In the genomic region with DNA sequence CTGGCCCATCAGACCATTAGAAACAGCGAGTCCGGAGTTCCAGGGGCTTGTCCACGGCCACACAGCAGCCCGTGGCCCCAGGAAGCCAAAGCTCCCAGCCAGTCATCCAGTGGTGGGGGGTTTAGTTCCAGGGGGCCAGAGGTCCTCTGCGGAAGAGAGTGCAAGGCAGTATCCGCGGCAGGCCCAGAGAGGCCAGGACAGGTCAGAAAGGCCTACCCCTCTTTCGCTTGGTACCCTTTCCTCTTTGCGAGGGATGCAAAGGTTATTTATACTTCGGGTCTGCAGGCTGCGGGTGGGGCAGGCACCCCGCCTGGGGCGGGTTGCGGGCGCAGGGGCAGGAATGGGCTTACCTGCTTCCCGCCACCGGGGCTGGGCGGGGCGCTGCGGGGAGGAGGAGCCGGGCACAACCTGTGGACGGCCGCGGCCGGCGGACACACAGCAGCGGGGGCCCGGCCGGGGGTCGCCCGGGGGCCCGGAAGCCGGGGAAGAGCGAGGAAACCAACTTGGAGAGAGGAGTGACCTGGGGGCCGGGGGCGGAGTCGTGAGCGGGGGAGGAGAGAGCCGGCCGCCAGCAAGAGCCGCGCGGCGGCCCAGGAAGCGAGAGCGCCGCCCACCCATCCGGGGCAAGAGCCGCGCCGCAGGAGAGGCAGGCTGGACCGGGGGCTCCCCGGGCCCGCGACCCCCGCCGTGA, we compare ENCODE assay signal across 8 cellular contexts. TPM values are rescaled to one million over a fixed set of nuclear protein-coding genes. Genes with fewer than 3 reads are reported as not detected.
DNase-seq lines count a peak whose midpoint lies in the region; ATAC-seq and TF ChIP-seq lines count a peak whose summit lies in the region.

A gene with protein sequence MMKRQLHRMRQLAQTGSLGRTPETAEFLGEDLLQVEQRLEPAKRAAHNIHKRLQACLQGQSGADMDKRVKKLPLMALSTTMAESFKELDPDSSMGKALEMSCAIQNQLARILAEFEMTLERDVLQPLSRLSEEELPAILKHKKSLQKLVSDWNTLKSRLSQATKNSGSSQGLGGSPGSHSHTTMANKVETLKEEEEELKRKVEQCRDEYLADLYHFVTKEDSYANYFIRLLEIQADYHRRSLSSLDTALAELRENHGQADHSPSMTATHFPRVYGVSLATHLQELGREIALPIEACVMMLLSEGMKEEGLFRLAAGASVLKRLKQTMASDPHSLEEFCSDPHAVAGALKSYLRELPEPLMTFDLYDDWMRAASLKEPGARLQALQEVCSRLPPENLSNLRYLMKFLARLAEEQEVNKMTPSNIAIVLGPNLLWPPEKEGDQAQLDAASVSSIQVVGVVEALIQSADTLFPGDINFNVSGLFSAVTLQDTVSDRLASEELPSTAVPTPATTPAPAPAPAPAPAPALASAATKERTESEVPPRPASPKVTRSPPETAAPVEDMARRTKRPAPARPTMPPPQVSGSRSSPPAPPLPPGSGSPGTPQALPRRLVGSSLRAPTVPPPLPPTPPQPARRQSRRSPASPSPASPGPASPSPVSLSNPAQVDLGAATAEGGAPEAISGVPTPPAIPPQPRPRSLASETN (plus strand): TSS at position 600 of the 691 bp plus-strand sequence. CDS start 119 bp downstream, outside the sequence.

- H3K9me3 Mint-ChIP-seq in mesothelial cell of epicardium = no peaks in the 10 kb centered on the region

- CTCF ChIA-PET in IMR-90 (lab: Yijun Ruan, JAX) = no interaction called here

- H3K27me3 Mint-ChIP-seq in mesothelial cell of epicardium (ENCODE audit: low read depth) = no peaks in the 10 kb centered on the region

- peak within 1 kb of the TSS; percentile 23 to 72; a peak in 3 of 4 replicates for H3K4me3 ChIP-seq in DND-41 (ENCODE audit: low read depth in 1 of 2, low read length in 2 of 2)
- peak within 1 kb of the TSS; percentile 95 for H3K4me3 ChIP-seq in IMR-90 (ENCODE audit: insufficient read depth, low read depth, low read length)
- H3K4me3 ChIP-seq in thymus (ENCODE audit: low read length) = peak within 1 kb of the TSS; percentile 77

- ATAC-seq in DND-41 (ENCODE audit: insufficient read depth, low read depth) (peak; percentile 54), IMR-90 (ENCODE audit: low read depth) (peak; percentile 61), GM21825 (IDR thresholded peaks at IDR 0.05; ENCODE audit: unreplicated experiment) (no peak)

- peak within 1 kb of the TSS; percentile 99 for H3K23ac ChIP-seq in IMR-90 (ENCODE audit: low read depth, low read length)

- dilution Hi-C loops in IMR-90 (cut with HindIII; ENCODE audit: low sequenced_read_pairs, unreplicated experiment) = no loop called here

- peak within 1 kb of the TSS; percentile 97 for H2AK5ac ChIP-seq in IMR-90 (ENCODE audit: low read depth, low read length)

- DNase-seq in DND-41 (peak; percentile 68), IMR-90 (no peak), mesothelial cell of epicardium (ENCODE audit: low spot score in 2 of 2, unreplicated experiment in 2 of 2) (peak in 1 of 2 experiments; percentile 49), NCI-H1048 (lab: John Stamatoyannopoulos, UW) (no peak)
- DNase-seq in activated CD4-positive, CD25-positive, alpha-beta regulatory T cell (lab: John Stamatoyannopoulos, UW) = peak; percentile 21 to 35 (median 26)
- peak; percentile 48 for DNase-seq in effector CD4-positive, alpha-beta T cell

- H3K14ac ChIP-seq in IMR-90 (replicated peaks; ENCODE audit: low read depth, low read length) = peak within 1 kb of the TSS; percentile 90

- peak within 1 kb of the TSS; percentile 87 for H3K4me3 Mint-ChIP-seq in mesothelial cell of epicardium

- TF ChIP-seq RAD21 in IMR-90 (IDR thresholded peaks at IDR 0.05; ENCODE audit: low read length) = no peak

- H3K9me3 ChIP-seq in DND-41 (ENCODE audit: insufficient read depth, low read length, severe bottlenecking) (no peaks in the 10 kb centered on the region), IMR-90 (ENCODE audit: control insufficient read depth, insufficient read depth, low read length) (no peaks in the 10 kb centered on the region), thymus (ENCODE audit: control insufficient read depth) (no peaks in the 10 kb centered on the region)

- intact Hi-C loops in IMR-90 (cut with micrococcal nuclease) = no loop called here

- 5% methylated on average over 27 of the region's 57 CpGs; no CpG with 5 or more reads in 1 of the 2 experiments for WGBS in IMR-90 (ENCODE audit: extremely low coverage in 2 of 2, insufficient read length in 1 of 2), 2 experiments
- 7% methylated on average over 57 of the region's 57 CpGs for WGBS in thymus

- H3K36me3 Mint-ChIP-seq in mesothelial cell of epicardium = peaks cover 3% of the 10 kb centered on the region

- H3K36me3 ChIP-seq in DND-41 (ENCODE audit: insufficient read depth, low read length) (peaks cover 3% of the 10 kb centered on the region; the same call in 1 of the 2 replicates), IMR-90 (ENCODE audit: control insufficient read depth, insufficient read depth, low read length) (peaks cover 12% of the 10 kb centered on the region; the same call in 1 of the 2 replicates), thymus (ENCODE audit: control insufficient read depth, insufficient read depth) (peaks cover 18% of the 10 kb centered on the region)

- H2AFZ ChIP-seq in DND-41 (ENCODE audit: low read depth, low read length) (peak within 1 kb of the TSS; percentile 55), IMR-90 (replicated peaks; ENCODE audit: low read length, poor library complexity) (peak within 1 kb of the TSS; percentile 81)

- peak within 1 kb of the TSS; percentile 60 for H3K9ac ChIP-seq in DND-41 (ENCODE audit: low read depth, low read length)
- H3K9ac ChIP-seq in IMR-90 (ENCODE audit: low read depth, low read length) = peak within 1 kb of the TSS; percentile 87

- peaks cover 11% of the 10 kb centered on the region for H3K9me1 ChIP-seq in IMR-90 (ENCODE audit: insufficient read depth, low read length)

- peak within 1 kb of the TSS; percentile 99 for H2AK9ac ChIP-seq in IMR-90 (replicated peaks; ENCODE audit: low read depth, low read length, poor library complexity)

- peak within 1 kb of the TSS; percentile 91 for H3K27ac Mint-ChIP-seq in mesothelial cell of epicardium

- peaks cover 29% of the 10 kb centered on the region for H3K4me1 Mint-ChIP-seq in mesothelial cell of epicardium

- H3K4me1 ChIP-seq in DND-41 (ENCODE audit: insufficient read depth, low read length) (peaks cover 54% of the 10 kb centered on the region), IMR-90 (ENCODE audit: control insufficient read depth, insufficient read depth, low read length) (peaks cover 37% of the 10 kb centered on the region), thymus (ENCODE audit: control insufficient read depth, insufficient read depth, low read length) (peaks cover 35% of the 10 kb centered on the region)

- H3K18ac ChIP-seq in IMR-90 (ENCODE audit: low read depth, low read length) = peak within 1 kb of the TSS; percentile 95

- TF ChIP-seq CTCF in DND-41 (IDR thresholded peaks at IDR 0.05; ENCODE audit: borderline replicate concordance, extremely low read depth, low read length, poor library complexity, severe bottlenecking) = no peak
- TF ChIP-seq CTCF in IMR-90 (conservative IDR thresholded peaks at IDR 0.05; ENCODE audit: low read depth, low read length) = no peak
- TF ChIP-seq CTCF in mesothelial cell of epicardium (IDR thresholded peaks at IDR 0.05; ENCODE audit: unreplicated experiment) = no peak

- H3K79me1 ChIP-seq in IMR-90 (ENCODE audit: low read depth in 1 of 2, low read length in 2 of 2) = peaks cover 0 to 79% of the 10 kb centered on the region in 2 experiments; a peak in 3 of 4 replicates

- peak within 1 kb of the TSS; percentile 79 for H2BK120ac ChIP-seq in IMR-90 (ENCODE audit: low read depth, low read length)

- peak within 1 kb of the TSS; percentile 6; the same call in 1 of the 2 replicates for H2BK20ac ChIP-seq in IMR-90 (ENCODE audit: low read depth, low read length)

- POLR2A ChIA-PET in IMR-90 (lab: Charles Lee; ENCODE audit: unreplicated experiment) = interaction anchor here (0.7 to 1.4 kb wide), 2 partner anchors 38 to 42 kb away, joined by 6 to 15 read pairs; no protein-coding TSS in a partner anchor

- peak within 1 kb of the TSS; percentile 75 for H2BK5ac ChIP-seq in IMR-90 (ENCODE audit: low read depth, low read length, poor library complexity, severe bottlenecking)

- H3K27ac ChIP-seq in DND-41 (ENCODE audit: low read length) (peak within 1 kb of the TSS; percentile 67), IMR-90 (ENCODE audit: insufficient read depth, low read length) (peak within 1 kb of the TSS; percentile 66), thymus (ENCODE audit: low read depth) (peak within 1 kb of the TSS; percentile 80)

- H4K8ac ChIP-seq in IMR-90 (ENCODE audit: low read depth in 2 of 2, low read length in 2 of 2) = peak within 1 kb of the TSS; percentile 71 to 91; a peak in 3 of 4 replicates

- peak within 1 kb of the TSS; percentile 92 for H4K91ac ChIP-seq in IMR-90 (ENCODE audit: insufficient read depth, low read depth, low read length)

- peak within 1 kb of the TSS; percentile 81 for H4K5ac ChIP-seq in IMR-90 (ENCODE audit: low read depth, low read length)

- no TSS peak for BruUV-seq in IMR-90 (replicated peaks; lab: Mats Ljungman, UMichigan)

- H3K4me2 ChIP-seq in DND-41 (ENCODE audit: insufficient read depth, low read length) = peak within 1 kb of the TSS; percentile 98
- peak within 1 kb of the TSS; percentile 99 for H3K4me2 ChIP-seq in IMR-90 (ENCODE audit: low read depth, low read length)

- no peak for TF ChIP-seq POLR2A in IMR-90 (IDR thresholded peaks at IDR 0.05; ENCODE audit: low read depth, low read length)

- H3K4ac ChIP-seq in IMR-90 (ENCODE audit: low read depth, low read length) = peak within 1 kb of the TSS; percentile 95

- H3K56ac ChIP-seq in IMR-90 (ENCODE audit: extremely low read depth, insufficient read depth, low read length) = no peak within 1 kb of the TSS

- in situ Hi-C loops in IMR-90 (cut with MboI; ENCODE audit: low sequenced_read_pairs) = no loop called here

- H3K79me2 ChIP-seq in DND-41 (ENCODE audit: insufficient read depth, low read length) = no peaks in the 10 kb centered on the region

- H4K20me1 ChIP-seq in DND-41 (ENCODE audit: insufficient read depth, low read length) (no peaks in the 10 kb centered on the region; the same call in 1 of the 2 replicates), IMR-90 (ENCODE audit: insufficient read depth, low read length) (peaks cover 9% of the 10 kb centered on the region)

- H2BK15ac ChIP-seq in IMR-90 (ENCODE audit: low read depth, low read length) = peak within 1 kb of the TSS; percentile 4; the same call in 1 of the 3 replicates

- H3K27me3 ChIP-seq in DND-41 (ENCODE audit: insufficient read depth, low read length, poor library complexity) (peaks cover 3% of the 10 kb centered on the region), IMR-90 (ENCODE audit: control insufficient read depth, insufficient read depth, low read length) (no peaks in the 10 kb centered on the region), thymus (ENCODE audit: control insufficient read depth, insufficient read depth) (no peaks in the 10 kb centered on the region)

TF ChIP-seq in IMR-90, 13 proteins besides CTCF, POLR2A, EP300 and RAD21 (continues in another document):
- TF ChIP-seq MAZ (IDR thresholded peaks at IDR 0.05; ENCODE audit: borderline replicate concordance, low read depth, low read length) = peak; percentile 51; the same call in 1 of the 2 replicates

RNA-seq across cellular contexts. Expression of the gene that starts here (rescaled TPM):
- total RNA-seq in IMR-90 (2012; rRNA removed) (8.8 and 10.8 TPM in 2 replicates), mesothelial cell of epicardium (30.0 to 33.0 TPM (median 31.9 TPM) in 3 replicates)
- polyA plus RNA-seq in IMR-90 (2012; rRNA removed) (30.0 and 33.3 TPM in 2 replicates), thymus (23.0 TPM)
- polyA plus RNA-seq in IMR-90 (2012; cell fraction: cytosol; rRNA removed) = 11.6 and 27.3 TPM in 2 replicates
- polyA plus RNA-seq in IMR-90 (2012; cell fraction: nucleus; rRNA removed; ENCODE audit: low replicate concordance) = 67.7 and 113 TPM in 2 replicates

Comparison
In these comparisons a context has a peak if more than half of its experiments do, and no peak if none do; other contexts are left out.
1. DNase-seq: peak in DND-41 (single experiment), activated CD4-positive, CD25-positive, alpha-beta regulatory T cell (4 of 4) and effector CD4-positive, alpha-beta T cell (single experiment); none in IMR-90 (single experiment) and NCI-H1048 (single experiment).
2. Peak in every context shown above with its lines, with median percentiles within 50 percentile points of each other: H3K27ac ChIP-seq and H3K4me3 ChIP-seq.